ENCODE assay signal across 21 cellular contexts in the genomic region with DNA sequence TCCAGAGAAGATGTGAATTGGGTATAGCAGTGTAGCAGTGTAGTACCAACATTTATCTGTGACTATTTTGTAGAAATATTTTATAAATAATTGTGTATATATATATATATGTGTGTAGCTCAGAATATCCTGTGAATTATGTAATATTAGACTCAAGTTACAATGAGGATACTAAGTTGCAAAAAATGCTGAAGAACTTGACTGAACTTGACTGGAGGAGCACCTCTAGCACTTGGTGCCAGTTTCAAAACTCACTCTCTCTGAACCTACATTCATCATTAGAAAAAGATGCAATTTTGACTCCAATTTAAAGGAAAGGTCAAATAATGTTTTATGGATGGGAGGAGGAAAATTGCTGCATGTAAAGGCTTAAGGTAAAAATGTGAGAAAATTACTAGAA.
DNase-seq lines count a peak whose midpoint lies in the region; ATAC-seq and TF ChIP-seq lines count a peak whose summit lies in the region.
"Had no signal": no experiment of that assay in that cellular context is flagged by ENCODE, and none has a peak within 500 bp of the region (broad histone marks: within the 10 kb centered on the region; RNA-seq: fewer than 3 reads in every experiment).

No MANE protein-coding gene starts in this region.

- no peak overlapping the region for H3K27ac ChIP-seq in mammary epithelial cell (ENCODE audit: insufficient read depth, low read depth, low read length)
- no peak overlapping the region for H3K27ac ChIP-seq in RWPE2 (ENCODE audit: poor library complexity, severe bottlenecking)
- H3K27ac ChIP-seq: 22Rv1; A549; BLaER1 treated with 17β-estradiol and CSF1 and Interleukin-3, amounts not matched to agents 10 nM and 100 nM; C4-2B had no signal

- H3K27ac Mint-ChIP-seq in MCF 10A (ENCODE audit: low read depth, unreplicated experiment), result no peak overlapping the region
- H3K27ac Mint-ChIP-seq: B cell; CD4-positive, alpha-beta T cell; CD8-positive, alpha-beta T cell had no signal

- intact Hi-C loops in mammary epithelial cell (cut with micrococcal nuclease) (no loop called here), MCF 10A (cut with micrococcal nuclease) (no loop called here), posterior vena cava (cut with DNase I) (loop anchor here in 1 of 2 donors (1.0 kb wide), 1 partner anchor 45 kb away; no protein-coding TSS in a partner anchor)

- H3K36me3 Mint-ChIP-seq in MCF 10A (ENCODE audit: insufficient read depth, unreplicated experiment), result no peaks in the 10 kb centered on the region
- H3K36me3 Mint-ChIP-seq: CD8-positive, alpha-beta T cell had no signal

- dilution Hi-C loops in mammary epithelial cell (cut with HindIII; ENCODE audit: low sequenced_read_pairs), result no loop called here

- H3K36me3 ChIP-seq in mammary epithelial cell (ENCODE audit: insufficient read depth, low read length), result no peaks in the 10 kb centered on the region
- no peaks in the 10 kb centered on the region for H3K36me3 ChIP-seq in RWPE2 (ENCODE audit: low read depth)
- H3K36me3 ChIP-seq: BLaER1 treated with 17β-estradiol and CSF1 and Interleukin-3, amounts not matched to agents 10 nM and 100 nM had no signal

- H4K20me1 ChIP-seq in mammary epithelial cell (ENCODE audit: insufficient read depth, low read length), result no peaks in the 10 kb centered on the region
- H4K20me1 ChIP-seq: BLaER1 treated with 17β-estradiol and CSF1 and Interleukin-3, amounts not matched to agents 10 nM and 100 nM had no signal

- H3K79me2 ChIP-seq in mammary epithelial cell (ENCODE audit: insufficient read depth, low read length), result no peaks in the 10 kb centered on the region

- peak; percentile 54; the same call in 1 of the 3 replicates for ATAC-seq in RWPE2 (ENCODE audit: low read depth)
- ATAC-seq: A549; CD8-positive, alpha-beta T cell; GM12878 had no signal

- peaks cover 19% of the 10 kb centered on the region for H3K27me3 Mint-ChIP-seq in MCF 10A (ENCODE audit: insufficient read depth, unreplicated experiment)
- H3K27me3 Mint-ChIP-seq: B cell; CD4-positive, alpha-beta T cell had no signal

- TF ChIP-seq CTCF in mammary epithelial cell (conservative IDR thresholded peaks at IDR 0.05 in 1 of 2, IDR thresholded peaks at IDR 0.05 in 1 of 2; ENCODE audit: extremely low read depth in 1 of 2, insufficient read depth in 1 of 2, low read depth in 1 of 2, low read length in 2 of 2) (no peak), MCF 10A (IDR thresholded peaks at IDR 0.05; ENCODE audit: unreplicated experiment) (no peak), RWPE2 (IDR thresholded peaks at IDR 0.05; ENCODE audit: poor library complexity, severe bottlenecking) (no peak), epithelial cell of esophagus (IDR thresholded peaks at IDR 0.05; ENCODE audit: insufficient read depth, low read depth, low read length, missing control alignments) (no peak)

- H3K4me2 ChIP-seq in mammary epithelial cell (ENCODE audit: insufficient read depth, low read depth, low read length), result peak overlapping the region; percentile 45
- H3K4me2 ChIP-seq: A549; BLaER1 treated with 17β-estradiol and CSF1 and Interleukin-3, amounts not matched to agents 10 nM and 100 nM had no signal

- POLR2A ChIA-PET in MCF 10A (lab: Yijun Ruan, JAX), result no interaction called here

- H3K27me3 ChIP-seq in mammary epithelial cell (ENCODE audit: insufficient read depth, low read length), result no peaks in the 10 kb centered on the region
- no peaks in the 10 kb centered on the region for H3K27me3 ChIP-seq in RWPE2 (ENCODE audit: insufficient read depth, poor library complexity, severe bottlenecking)
- H3K27me3 ChIP-seq: BLaER1 treated with 17β-estradiol and CSF1 and Interleukin-3, amounts not matched to agents 10 nM and 100 nM had no signal

- no peak overlapping the region for H3K4me3 ChIP-seq in mammary epithelial cell (replicated peaks in 1 of 3; ENCODE audit: insufficient read depth in 1 of 3, low read depth in 2 of 3, low read length in 3 of 3)
- no peak overlapping the region for H3K4me3 ChIP-seq in RWPE2 (ENCODE audit: severe bottlenecking)
- H3K4me3 ChIP-seq in epithelial cell of esophagus (ENCODE audit: low read length), result no peak overlapping the region
- H3K4me3 ChIP-seq: A549; BLaER1 treated with 17β-estradiol and CSF1 and Interleukin-3, amounts not matched to agents 10 nM and 100 nM; GM12878 had no signal

- BruUV-seq in mammary epithelial cell (replicated peaks; lab: Mats Ljungman, UMichigan), result no TSS peak
- BruUV-seq in MCF 10A (replicated peaks; lab: Mats Ljungman, UMichigan), result no TSS peak

- no peak overlapping the region for H3K9ac ChIP-seq in mammary epithelial cell (ENCODE audit: insufficient read depth, low read length)
- H3K9ac ChIP-seq: BLaER1 treated with 17β-estradiol and CSF1 and Interleukin-3, amounts not matched to agents 10 nM and 100 nM had no signal

- peaks cover 17% of the 10 kb centered on the region for H3K9me3 Mint-ChIP-seq in MCF 10A (ENCODE audit: unreplicated experiment)

- no peaks in the 10 kb centered on the region for H3K4me1 Mint-ChIP-seq in MCF 10A (ENCODE audit: insufficient read depth, unreplicated experiment)
- H3K4me1 Mint-ChIP-seq: B cell had no signal

- CTCF ChIA-PET in mammary epithelial cell (lab: Charles Lee; ENCODE audit: low non-redundant PET), result no interaction called here
- CTCF ChIA-PET in MCF 10A (lab: Yijun Ruan, JAX), result no interaction called here

- H3K4me1 ChIP-seq in mammary epithelial cell (ENCODE audit: insufficient read depth, low read length) (peaks cover 3% of the 10 kb centered on the region), RWPE2 (ENCODE audit: insufficient read depth, poor library complexity, severe bottlenecking) (peaks cover 12% of the 10 kb centered on the region)
- H3K4me1 ChIP-seq: A549; BLaER1 treated with 17β-estradiol and CSF1 and Interleukin-3, amounts not matched to agents 10 nM and 100 nM; Caco-2 had no signal

- DNase-seq in mammary epithelial cell, result peak; percentile 21
- no peak for DNase-seq in MCF 10A (ENCODE audit: unreplicated experiment)
- no peak for DNase-seq in RWPE2 (ENCODE audit: low spot score)
- peak; percentile 83 for DNase-seq in epithelial cell of esophagus (ENCODE audit: low read depth)
- no peak for DNase-seq in posterior vena cava (ENCODE audit: low spot score)
- no peak for DNase-seq in NCI-H187 (lab: John Stamatoyannopoulos, UW)
- DNase-seq in middle frontal gyrus (ENCODE audit: extremely low spot score, low spot score), result no peak
- DNase-seq: AML-193; Caco-2; Calu3; CD4-positive, alpha-beta T cell; CD8-positive, alpha-beta T cell; DND-41; EL; GDM1 had no signal

- in situ Hi-C loops in mammary epithelial cell (cut with MboI; ENCODE audit: low sequenced_read_pairs in 2 of 2), result no loop called here

- no peaks in the 10 kb centered on the region for H3K9me3 ChIP-seq in mammary epithelial cell (replicated peaks; ENCODE audit: insufficient read depth, low read length)
- no peaks in the 10 kb centered on the region for H3K9me3 ChIP-seq in RWPE2 (ENCODE audit: severe bottlenecking)
- H3K9me3 ChIP-seq: A549; BLaER1 treated with 17β-estradiol and CSF1 and Interleukin-3, amounts not matched to agents 10 nM and 100 nM had no signal

- no peak overlapping the region for H2AFZ ChIP-seq in mammary epithelial cell (ENCODE audit: low read depth, low read length)

- no peak overlapping the region for H3K4me3 Mint-ChIP-seq in MCF 10A (ENCODE audit: unreplicated experiment)
- H3K4me3 Mint-ChIP-seq: B cell; CD4-positive, alpha-beta T cell; CD8-positive, alpha-beta T cell had no signal

Comparison
In these comparisons a context has a peak if more than half of its experiments do, and no peak if none do; other contexts are left out.
1. DNase-seq: peak in mammary epithelial cell (single experiment) and epithelial cell of esophagus (single experiment); none in MCF 10A (single experiment), RWPE2 (single experiment), posterior vena cava (single experiment), NCI-H187 (0 of 2) and middle frontal gyrus (single experiment).